In genomic region chr17:44901323-44901965, GRCh38 we compare ENCODE assay signal across 10 cellular contexts. TPM values are rescaled to one million over a fixed set of nuclear protein-coding genes. Genes with fewer than 3 reads are reported as not detected.
DNase-seq lines count a peak whose midpoint lies in the region; ATAC-seq and TF ChIP-seq lines count a peak whose summit lies in the region.
"Had no signal": no experiment of that assay in that cellular context is flagged by ENCODE, and none has a peak within 500 bp of the region (broad histone marks: within the 10 kb centered on the region; RNA-seq: fewer than 3 reads in every experiment).

No MANE protein-coding gene starts in this region.

- intact Hi-C loops in CD14-positive monocyte (cut with micrococcal nuclease): loop anchor here (2.0 to 5.0 kb wide), 2 partner anchors 46 to 47 kb away; partner anchors contain the start of gene KIF18B (in 1 of the 2)
- intact Hi-C loops in activated naive CD4-positive, alpha-beta T cell treated with anti-CD3 and anti-CD28 coated beads for 36 hours (cut with micrococcal nuclease): no loop called here

- H3K4me3 Mint-ChIP-seq in CD14-positive monocyte: peak overlapping the region in 1 of 2 donors; percentile 12
- no peak overlapping the region for H3K4me3 Mint-ChIP-seq in activated naive CD4-positive, alpha-beta T cell treated with anti-CD3 and anti-CD28 coated beads for 36 hours

- H3K36me3 ChIP-seq in MG63: peaks cover 5% of the 10 kb centered on the region

- H3K4me1 Mint-ChIP-seq in CD14-positive monocyte: peaks cover 51% of the 10 kb centered on the region
- H3K4me1 Mint-ChIP-seq in activated naive CD4-positive, alpha-beta T cell treated with anti-CD3 and anti-CD28 coated beads for 36 hours (ENCODE audit: low read depth): peaks cover 12% of the 10 kb centered on the region

- H3K27me3 Mint-ChIP-seq in CD14-positive monocyte (ENCODE audit: low read depth in 3 of 3): no peaks in the 10 kb centered on the region
- H3K27me3 Mint-ChIP-seq in activated naive CD4-positive, alpha-beta T cell treated with anti-CD3 and anti-CD28 coated beads for 36 hours (ENCODE audit: low read depth): peaks cover 2% of the 10 kb centered on the region

- H3K9me3 ChIP-seq in MG63: no peaks in the 10 kb centered on the region
- H3K9me3 ChIP-seq: tibial artery had no signal

- ATAC-seq in HG03135 (IDR thresholded peaks at IDR 0.05; ENCODE audit: unreplicated experiment) (no peak), HG02970 (IDR thresholded peaks at IDR 0.05; ENCODE audit: low FRiP score, unreplicated experiment) (no peak)

- H3K9me3 Mint-ChIP-seq in CD14-positive monocyte: no peaks in the 10 kb centered on the region
- H3K9me3 Mint-ChIP-seq in activated naive CD4-positive, alpha-beta T cell treated with anti-CD3 and anti-CD28 coated beads for 36 hours: no peaks in the 10 kb centered on the region

- TF ChIP-seq CTCF in CD14-positive monocyte (IDR thresholded peaks at IDR 0.05): no peak

- H3K4me3 ChIP-seq in MG63: no peak overlapping the region
- H3K4me3 ChIP-seq: tibial artery had no signal

- no peaks in the 10 kb centered on the region for H3K27me3 ChIP-seq in MG63
- H3K27me3 ChIP-seq: tibial artery had no signal

- peaks cover 0 to 7% of the 10 kb centered on the region in 2 donors for H3K36me3 Mint-ChIP-seq in CD14-positive monocyte
- H3K36me3 Mint-ChIP-seq in activated naive CD4-positive, alpha-beta T cell treated with anti-CD3 and anti-CD28 coated beads for 36 hours (ENCODE audit: low read depth): peaks cover 3% of the 10 kb centered on the region

- CTCF ChIA-PET in activated naive CD4-positive, alpha-beta T cell treated with anti-CD3 and anti-CD28 coated beads for 36 hours (lab: Charles Lee): interaction anchor here (0.6 to 1.8 kb wide), 5 partner anchors 9 to 234 kb away, joined by 3 to 6 read pairs (median 3); partner anchors contain the start of gene ACBD4

- H3K27ac Mint-ChIP-seq in CD14-positive monocyte: peak overlapping the region; percentile 28 to 100 (median 78)
- H3K27ac Mint-ChIP-seq in activated naive CD4-positive, alpha-beta T cell treated with anti-CD3 and anti-CD28 coated beads for 36 hours: no peak overlapping the region

- DNase-seq in CD14-positive monocyte (ENCODE audit: low spot score): no peak
- peak; percentile 70 for DNase-seq in MG63
- DNase-seq in amniotic stem cell (lab: John Stamatoyannopoulos, UW): peak; percentile 53
- peak; percentile 71 to 78 for DNase-seq in lung microvascular endothelial cell (ENCODE audit: low read depth in 2 of 2)
- DNase-seq in activated naive CD4-positive, alpha-beta T cell treated with anti-CD3 and anti-CD28 coated beads for 36 hours: no peak
- no peak for DNase-seq in NCI-H1436 (lab: John Stamatoyannopoulos, UW)

RNA-seq across cellular contexts. Expression of gene EFTUD2, which starts 2.2 kb away (rescaled TPM):
- polyA plus RNA-seq in CD14-positive monocyte: 100 to 1,000 TPM; 104 to 144 TPM
- total RNA-seq in MG63 (2014; rRNA removed; shearing (Covaris generic); ENCODE audit: low replicate concordance): 156 and 179 TPM in 2 replicates
- 116 and 136 TPM in 2 replicates for total RNA-seq in lung microvascular endothelial cell
- 100 to 1,000 TPM; 170 to 176 TPM for total RNA-seq in activated naive CD4-positive, alpha-beta T cell treated with anti-CD3 and anti-CD28 coated beads for 36 hours

RNA-seq across cellular contexts. Expression of gene GFAP, which starts 13.9 kb away (rescaled TPM):
- under 1 TPM; 0.18 to 0.33 TPM for polyA plus RNA-seq in CD14-positive monocyte
- 5.0 TPM in 1 of 2 replicates, not detected in the other for total RNA-seq in MG63 (2014; rRNA removed; shearing (Covaris generic); ENCODE audit: low replicate concordance)
- total RNA-seq in lung microvascular endothelial cell: not detected in 2 replicates
- total RNA-seq in activated naive CD4-positive, alpha-beta T cell treated with anti-CD3 and anti-CD28 coated beads for 36 hours: not detected
- total RNA-seq: T-helper 2 cell treated with Interferon-gamma antibody and Interleukin-4, amounts not matched to agents 100 ng/mL and 5 ng/mL, for 36 hours had no signal

RNA-seq across cellular contexts. Expression of gene KIF18B, which starts 46.1 kb away (rescaled TPM):
- polyA plus RNA-seq in CD14-positive monocyte: not detected
- 10.9 and 21.6 TPM in 2 replicates for total RNA-seq in MG63 (2014; rRNA removed; shearing (Covaris generic); ENCODE audit: low replicate concordance)
- total RNA-seq in lung microvascular endothelial cell: 0.60 and 1.3 TPM in 2 replicates
- total RNA-seq in activated naive CD4-positive, alpha-beta T cell treated with anti-CD3 and anti-CD28 coated beads for 36 hours: 10 to 100 TPM; 54.9 to 55.4 TPM

RNA-seq across cellular contexts. Expression of gene HIGD1B, which starts 53.8 kb away (rescaled TPM):
- not detected for polyA plus RNA-seq in CD14-positive monocyte
- total RNA-seq in MG63 (2014; rRNA removed; shearing (Covaris generic); ENCODE audit: low replicate concordance): not detected in 2 replicates
- total RNA-seq in lung microvascular endothelial cell: not detected in 2 replicates
- not detected for total RNA-seq in activated naive CD4-positive, alpha-beta T cell treated with anti-CD3 and anti-CD28 coated beads for 36 hours
- total RNA-seq: T-helper 2 cell treated with Interferon-gamma antibody and Interleukin-4, amounts not matched to agents 100 ng/mL and 5 ng/mL, for 36 hours had no signal

Comparison
In these comparisons a context has a peak if more than half of its experiments do, and no peak if none do; other contexts are left out.
1. DNase-seq: peak in MG63 (single experiment), amniotic stem cell (single experiment) and lung microvascular endothelial cell (2 of 2); none in CD14-positive monocyte (single experiment), activated naive CD4-positive, alpha-beta T cell treated with anti-CD3 and anti-CD28 coated beads for 36 hours (single experiment) and NCI-H1436 (single experiment).